ENCODE assay signal across 19 cellular contexts in the genomic region with DNA sequence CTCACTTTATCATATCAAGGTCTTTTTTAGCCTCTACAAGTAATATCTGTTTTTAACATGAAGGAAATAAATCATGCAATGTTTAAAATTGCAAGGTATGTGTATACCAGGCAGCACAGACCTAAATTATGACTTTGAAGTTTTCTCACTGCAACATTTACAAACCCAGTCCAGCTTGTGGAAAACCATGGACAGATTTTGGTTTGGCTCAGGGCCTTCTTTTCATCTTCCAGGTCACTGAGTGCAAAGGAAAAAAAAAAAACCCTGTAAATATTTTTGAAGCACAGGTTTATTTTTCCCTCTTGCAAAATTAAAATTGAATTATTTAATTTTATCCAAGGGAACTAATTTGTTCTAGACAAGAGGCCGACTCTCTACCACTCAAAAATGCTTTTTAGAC. TPM values are rescaled to one million over a fixed set of nuclear protein-coding genes. Genes with fewer than 3 reads are reported as not detected.
A peak's percentile ranks its signal among the peaks of the same experiment; 100 is the strongest.
DNase-seq lines count a peak whose midpoint lies in the region; ATAC-seq and FAIRE-seq lines count a peak whose summit lies in the region.
"Had no signal": no experiment of that assay in that cellular context is flagged by ENCODE, and none has a peak within 500 bp of the region (broad histone marks: within the 10 kb centered on the region; RNA-seq: fewer than 3 reads in every experiment).

No MANE protein-coding gene starts in this region.

- in situ Hi-C loops in G401 (cut with HindIII; ENCODE audit: low sequenced_read_pairs), result no loop called here

- ATAC-seq in sciatic nerve (peak; percentile 42), GM21717 (IDR thresholded peaks at IDR 0.05; ENCODE audit: unreplicated experiment) (no peak)
- ATAC-seq: A549; CD8-positive, alpha-beta T cell; GM12878 had no signal

- intact Hi-C loops in sciatic nerve (cut with DNase I), result no loop called here

- DNase-seq in G401 (ENCODE audit: low spot score) (peak; percentile 85), cerebellar cortex (ENCODE audit: low spot score) (peak; percentile 80), cerebellum (ENCODE audit: low spot score) (peak; percentile 33), sciatic nerve (ENCODE audit: low spot score) (no peak), GM19239 (ENCODE audit: insufficient read length, low spot score) (no peak)
- no peak for DNase-seq in stimulated activated CD4-positive, alpha-beta T cell treated with anti-CD3 and anti-CD28 coated beads, Interleukin-15, amount 100 ng/mL, for 24 hours
- DNase-seq: AML-193; Caco-2; Calu3; CD4-positive, alpha-beta T cell; CD8-positive, alpha-beta T cell; DMS79 treated with DMSO at 0.1 percent for 48 hours; GDM1 had no signal

- FAIRE-seq in GM19239 (lab: Jason Lieb, UNC), result no peak
- FAIRE-seq: A549, D721Med, GM12878 had no signal

RNA-seq across cellular contexts. Expression of gene MGP, which starts 13.8 kb away (rescaled TPM):
- total RNA-seq in G401 (2014; rRNA removed; shearing (Covaris generic)), result not detected in 2 replicates
- 20.6 TPM for total RNA-seq in cerebellum
- 1,381 TPM for total RNA-seq in sciatic nerve
- total RNA-seq: Caco-2, Calu3 had no signal

RNA-seq across cellular contexts. Expression of gene ART4, which starts 28.6 kb away (rescaled TPM):
- not detected in 2 replicates for total RNA-seq in G401 (2014; rRNA removed; shearing (Covaris generic))
- total RNA-seq in cerebellum (0.09 TPM), sciatic nerve (0.80 TPM)
- total RNA-seq: A172; B cell; Calu3; CD4-positive, alpha-beta T cell; CD8-positive, alpha-beta T cell; GM12878 had no signal

RNA-seq across cellular contexts. Expression of gene SMCO3, which starts 57.9 kb away (rescaled TPM):
- total RNA-seq in G401 (2014; rRNA removed; shearing (Covaris generic)), result not detected in 2 replicates
- total RNA-seq in cerebellum (not detected), sciatic nerve (21.0 TPM)
- total RNA-seq: A172; B cell; Caco-2; Calu3; CD4-positive, alpha-beta T cell; CD8-positive, alpha-beta T cell; GM12878 had no signal

Comparison
In these comparisons a context has a peak if more than half of its experiments do, and no peak if none do; other contexts are left out.
1. DNase-seq: peak in G401 (single experiment), cerebellar cortex (single experiment) and cerebellum (single experiment); none in sciatic nerve (single experiment), GM19239 (single experiment) and stimulated activated CD4-positive, alpha-beta T cell treated with anti-CD3 and anti-CD28 coated beads, Interleukin-15, amount 100 ng/mL, for 24 hours (single experiment).
2. RNA of gene MGP, which starts 13.8 kb away (total RNA-seq): 1,381 TPM in sciatic nerve (single experiment); 20.6 TPM in cerebellum (single experiment) and not detected in G401; every median in the first group is over 10 times any median in the second.
3. RNA of gene SMCO3, which starts 57.9 kb away (total RNA-seq): 21.0 TPM in sciatic nerve (single experiment); not detected in cerebellum (single experiment) and not detected in G401; every median in the first group is over 10 times any median in the second.